ENCODE assay signal across 9 cellular contexts in genomic region chr6:70312165-70312564, GRCh38. TPM values are rescaled to one million over a fixed set of nuclear protein-coding genes. Genes with fewer than 3 reads are reported as not detected.
DNase-seq lines count a peak whose midpoint lies in the region; ATAC-seq, FAIRE-seq and TF ChIP-seq lines count a peak whose summit lies in the region.
"Had no signal": no experiment of that assay in that cellular context is flagged by ENCODE, and none has a peak within 500 bp of the region (broad histone marks: within the 10 kb centered on the region; RNA-seq: fewer than 3 reads in every experiment).

No MANE protein-coding gene starts in this region.

- peak; percentile 40 for ATAC-seq in activated naive CD8-positive, alpha-beta T cell treated with anti-CD3 and anti-CD28 coated beads, Interleukin-2, amount 50 U/mL, for 24 hours
- ATAC-seq in left colon: no peak
- no peak for ATAC-seq in HG03135 (IDR thresholded peaks at IDR 0.05; ENCODE audit: unreplicated experiment)

- H3K27ac Mint-ChIP-seq in activated naive CD8-positive, alpha-beta T cell treated with anti-CD3 and anti-CD28 coated beads, Interleukin-2, amount 50 U/mL, for 24 hours: no peak overlapping the region
- H3K27ac Mint-ChIP-seq in neural progenitor cell: peak overlapping the region; percentile 44

- no peaks in the 10 kb centered on the region for H3K79me2 ChIP-seq in neural progenitor cell (ENCODE audit: low read depth)

- H3K4me2 ChIP-seq in neural progenitor cell: no peak overlapping the region

- H3K4me3 Mint-ChIP-seq in activated naive CD8-positive, alpha-beta T cell treated with anti-CD3 and anti-CD28 coated beads, Interleukin-2, amount 50 U/mL, for 24 hours: no peak overlapping the region
- H3K4me3 Mint-ChIP-seq in neural progenitor cell: no peak overlapping the region

- CTCF ChIA-PET in A673 (lab: Charles Lee): no interaction called here

- H3K4me1 ChIP-seq in neural progenitor cell (no peaks in the 10 kb centered on the region), A673 (ENCODE audit: insufficient read depth, low read length, poor library complexity, severe bottlenecking) (no peaks in the 10 kb centered on the region)

- H3K36me3 ChIP-seq in neural progenitor cell (no peaks in the 10 kb centered on the region), A673 (ENCODE audit: insufficient read depth, low read length, poor library complexity, severe bottlenecking) (no peaks in the 10 kb centered on the region)

- no peaks in the 10 kb centered on the region for H3K36me3 Mint-ChIP-seq in activated naive CD8-positive, alpha-beta T cell treated with anti-CD3 and anti-CD28 coated beads, Interleukin-2, amount 50 U/mL, for 24 hours (ENCODE audit: low read depth)
- no peaks in the 10 kb centered on the region for H3K36me3 Mint-ChIP-seq in neural progenitor cell

- peak overlapping the region; percentile 76 for H2AFZ ChIP-seq in neural progenitor cell (replicated peaks)

- no peak overlapping the region for H3K9ac ChIP-seq in neural progenitor cell

- DNase-seq in GM18507 (ENCODE audit: extremely low spot score, insufficient read length, low read depth) (no peak), KBM-7 (peak; percentile 75), neural progenitor cell (ENCODE audit: low spot score) (no peak), A673 (ENCODE audit: low spot score) (no peak), NCI-H187 treated with DMSO at 0.1 percent for 48 hours (lab: John Stamatoyannopoulos, UW) (no peak), left colon (no peak)
- no peak for DNase-seq in activated naive CD8-positive, alpha-beta T cell treated with anti-CD3 and anti-CD28 coated beads, Interleukin-2, amount 50 U/mL, for 24 hours

- H4K20me1 ChIP-seq in neural progenitor cell (ENCODE audit: low read depth): no peaks in the 10 kb centered on the region

- H3K9me3 ChIP-seq in neural progenitor cell (ENCODE audit: low read depth) (no peaks in the 10 kb centered on the region), A673 (ENCODE audit: low read depth, low read length, poor library complexity, severe bottlenecking) (no peaks in the 10 kb centered on the region)

- TF ChIP-seq CTCF in neural progenitor cell (IDR thresholded peaks at IDR 0.05) (no peak), A673 (conservative IDR thresholded peaks at IDR 0.05; ENCODE audit: low read depth, low read length) (no peak)

- H3K27me3 ChIP-seq in neural progenitor cell (no peaks in the 10 kb centered on the region), A673 (replicated peaks; ENCODE audit: insufficient read depth, low read depth, low read length, poor library complexity) (no peaks in the 10 kb centered on the region)

- no peaks in the 10 kb centered on the region for H3K9me3 Mint-ChIP-seq in activated naive CD8-positive, alpha-beta T cell treated with anti-CD3 and anti-CD28 coated beads, Interleukin-2, amount 50 U/mL, for 24 hours
- no peaks in the 10 kb centered on the region for H3K9me3 Mint-ChIP-seq in neural progenitor cell

- in situ Hi-C loops in KBM-7 (cut with MboI; ENCODE audit: low pct_unique_long_range_greater_than_20kb, low sequenced_read_pairs): no loop called here

- no TSS peak for BruUV-seq in A673 (replicated peaks; lab: Mats Ljungman, UMichigan)

- intact Hi-C loops in A673 (cut with micrococcal nuclease; ENCODE audit: unreplicated experiment) (loop anchor here (5.0 to 10.0 kb wide), 3 partner anchors 203 to 570 kb away; no protein-coding TSS in a partner anchor), left colon (cut with DNase I, micrococcal nuclease) (loop anchor here in 1 of 2 donors (5.0 kb wide), 1 partner anchor 55 kb away; no protein-coding TSS in a partner anchor)

- peaks cover 22% of the 10 kb centered on the region for H3K27me3 Mint-ChIP-seq in activated naive CD8-positive, alpha-beta T cell treated with anti-CD3 and anti-CD28 coated beads, Interleukin-2, amount 50 U/mL, for 24 hours
- H3K27me3 Mint-ChIP-seq in neural progenitor cell (ENCODE audit: insufficient read depth, low read depth): peaks cover 3% of the 10 kb centered on the region

- H3F3A ChIP-seq in neural progenitor cell (ENCODE audit: low read depth): no peaks in the 10 kb centered on the region

- H3K4me1 Mint-ChIP-seq in activated naive CD8-positive, alpha-beta T cell treated with anti-CD3 and anti-CD28 coated beads, Interleukin-2, amount 50 U/mL, for 24 hours: peaks cover 2% of the 10 kb centered on the region
- peaks cover 12% of the 10 kb centered on the region for H3K4me1 Mint-ChIP-seq in neural progenitor cell

- peak; percentile 41 for FAIRE-seq in GM18507 (lab: Jason Lieb, UNC)
- FAIRE-seq: endothelial cell of umbilical vein had no signal

- H3K27ac ChIP-seq in neural progenitor cell (no peak overlapping the region), A673 (ENCODE audit: low read depth, low read length, poor library complexity, severe bottlenecking) (no peak overlapping the region)

- POLR2A ChIA-PET in A673 (lab: Charles Lee; ENCODE audit: low non-redundant PET): no interaction called here

- H3K4me3 ChIP-seq in neural progenitor cell (no peak overlapping the region), A673 (ENCODE audit: low read depth, low read length, poor library complexity, severe bottlenecking) (no peak overlapping the region)

RNA-seq across cellular contexts. Expression of gene COL9A1, which starts 9.3 kb away (rescaled TPM):
- 18.7 and 36.9 TPM in 2 replicates for total RNA-seq in neural progenitor cell (ENCODE audit: low replicate concordance)
- not detected in 2 replicates for total RNA-seq in A673 (2021)
- 1 to 10 TPM in 1 of 2 donors, under 1 TPM in 1; 0.64 to 1.6 TPM for total RNA-seq in left colon
- total RNA-seq: endothelial cell of umbilical vein had no signal
